Comparison of ENCODE assay signal across 8 cellular contexts in the genomic region with DNA sequence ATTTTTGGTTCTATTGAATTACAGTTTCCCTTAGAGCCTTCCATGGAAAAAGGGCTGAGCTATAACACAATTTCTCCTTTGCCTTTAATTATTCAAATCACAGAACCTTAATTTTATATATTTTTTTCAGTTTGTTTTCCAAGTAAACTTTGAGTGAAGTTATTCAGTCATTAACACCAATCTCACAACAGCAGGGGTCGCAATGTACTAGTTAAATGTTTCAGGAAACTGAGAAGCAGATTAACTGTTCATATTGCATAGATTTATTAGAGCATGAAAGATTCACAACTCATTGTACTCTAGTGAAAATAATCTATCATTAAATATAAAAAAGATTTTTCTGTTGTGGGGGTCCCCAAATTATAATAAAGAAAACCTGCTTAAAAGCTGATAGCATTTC.
A peak's percentile ranks its signal among the peaks of the same experiment; 100 is the strongest.
DNase-seq lines count a peak whose midpoint lies in the region; ATAC-seq and TF ChIP-seq lines count a peak whose summit lies in the region.

No MANE protein-coding gene starts in this region.

- H3K4me3 ChIP-seq in body of pancreas: no peak overlapping the region
- H3K4me3 ChIP-seq in neural cell (ENCODE audit: low read length): no peak overlapping the region

- intact Hi-C loops in body of pancreas (cut with DNase I): no loop called here

- TF ChIP-seq CTCF in body of pancreas (IDR thresholded peaks at IDR 0.05): peak in 6 of 7 experiments; percentile 22 to 51 (median 37)
- peak; percentile 56 for TF ChIP-seq CTCF in neural cell (IDR thresholded peaks at IDR 0.05; ENCODE audit: poor library complexity, severe bottlenecking)

- DNase-seq in NCI-H510A treated with DMSO at 0.1 percent for 48 hours (lab: John Stamatoyannopoulos, UW) (peak; percentile 5), NCI-H510A (lab: John Stamatoyannopoulos, UW) (no peak), NCI-H1048 (lab: John Stamatoyannopoulos, UW) (peak; percentile 41), body of pancreas (peak; percentile 15 to 39 (median 27))

- H3K27me3 ChIP-seq in body of pancreas: no peaks in the 10 kb centered on the region
- no peaks in the 10 kb centered on the region for H3K27me3 ChIP-seq in neural cell (ENCODE audit: insufficient read depth, low read depth, low read length)

- no peaks in the 10 kb centered on the region for H3K79me2 ChIP-seq in neural cell (replicated peaks; ENCODE audit: insufficient read depth, low read length)

- no peak for TF ChIP-seq POLR2A in body of pancreas (IDR thresholded peaks at IDR 0.05)

- H4K20me1 ChIP-seq in neural cell (ENCODE audit: insufficient read depth): no peaks in the 10 kb centered on the region

- H3K4me2 ChIP-seq in neural cell (ENCODE audit: low read length): no peak overlapping the region

- no peak overlapping the region for H2AFZ ChIP-seq in neural cell (ENCODE audit: low read depth, low read length)

- H3K36me3 ChIP-seq in body of pancreas (replicated peaks in 1 of 2; ENCODE audit: insufficient read depth in 1 of 2, low read depth in 2 of 2) (no peaks in the 10 kb centered on the region), neural cell (ENCODE audit: insufficient read depth, low read length) (no peaks in the 10 kb centered on the region)

- no peaks in the 10 kb centered on the region for H3K9me2 ChIP-seq in neural cell (ENCODE audit: insufficient read depth, low read length)

- no peaks in the 10 kb centered on the region for H3K9me3 ChIP-seq in body of pancreas
- H3K9me3 ChIP-seq in neural cell (ENCODE audit: low read length): no peaks in the 10 kb centered on the region

- peak; percentile 65 for TF ChIP-seq RAD21 in neural cell (conservative IDR thresholded peaks at IDR 0.05)

- WGBS in body of pancreas, 2 donors: 34 to 47% methylated on average over 1 of the region's 1 CpG

- peaks cover 3% of the 10 kb centered on the region for H3F3A ChIP-seq in neural cell (ENCODE audit: insufficient read depth, low read length, poor library complexity, severe bottlenecking)

- no peak overlapping the region for H3K9ac ChIP-seq in neural cell (ENCODE audit: low read length)

- H3K27ac ChIP-seq in body of pancreas (no peak overlapping the region), neural cell (ENCODE audit: low read length) (no peak overlapping the region)

- ATAC-seq in body of pancreas: no peak
- no peak for ATAC-seq in HG03045 (IDR thresholded peaks at IDR 0.05; ENCODE audit: unreplicated experiment)
- ATAC-seq in HG03432 (IDR thresholded peaks at IDR 0.05; ENCODE audit: unreplicated experiment): no peak
- ATAC-seq in GM18858 (IDR thresholded peaks at IDR 0.05; ENCODE audit: unreplicated experiment): no peak

- TF ChIP-seq EP300 in neural cell (conservative IDR thresholded peaks at IDR 0.05; ENCODE audit: poor library complexity, severe bottlenecking): no peak

- H3K4me1 ChIP-seq in body of pancreas: no peaks in the 10 kb centered on the region

TF ChIP-seq in neural cell, 6 proteins besides CTCF, POLR2A, EP300 and RAD21:
- TF ChIP-seq SMC3 (conservative IDR thresholded peaks at IDR 0.05; ENCODE audit: poor library complexity) (peak; percentile 68), EZH2 (IDR thresholded peaks at IDR 0.05; ENCODE audit: borderline replicate concordance, insufficient read depth, low read length, poor library complexity, severe bottlenecking) (no peak)
